Comparison of ENCODE assay signal across 1 cellular context in genomic region chr1:70204578-70204977, GRCh38.
TF ChIP-seq lines count a peak whose summit lies in the region.

No MANE protein-coding gene starts in this region.

TF ChIP-seq in IMR-90, 13 proteins besides CTCF, POLR2A, EP300 and RAD21 (continued from another document):
- no peak for TF ChIP-seq USF2 (IDR thresholded peaks at IDR 0.05; ENCODE audit: low read depth, low read length)
- TF ChIP-seq CEBPB (IDR thresholded peaks at IDR 0.05; ENCODE audit: low read depth, low read length), result no peak
- TF ChIP-seq FOS (IDR thresholded peaks at IDR 0.05; ENCODE audit: low read depth, low read length), result no peak
- no peak for TF ChIP-seq CHD1 (IDR thresholded peaks at IDR 0.05; ENCODE audit: low read depth, low read length)
- no peak for TF ChIP-seq NFE2L2 (IDR thresholded peaks at IDR 0.05; ENCODE audit: low read depth, low read length)
TF ChIP-seq in IMR-90: peak in this region for 0.
